In the genomic region with DNA sequence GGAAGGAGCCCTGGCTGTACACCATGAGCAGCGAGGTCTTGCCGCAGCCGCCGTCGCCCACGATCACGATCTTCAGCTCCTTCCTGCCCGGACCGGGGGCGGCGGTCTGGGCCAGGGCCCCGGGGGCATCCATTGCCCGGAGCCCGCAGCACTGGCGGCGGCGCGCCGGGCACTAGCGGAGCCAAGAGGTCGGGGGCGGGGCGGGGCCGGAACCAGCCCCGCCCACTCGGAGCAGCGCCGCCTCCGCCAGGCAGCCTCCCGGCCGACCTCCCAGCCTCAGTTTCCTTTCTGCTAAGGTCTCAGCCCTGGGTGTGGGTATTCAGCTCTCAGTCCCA, we compare ENCODE assay signal across 8 cellular contexts. TPM values are rescaled to one million over a fixed set of nuclear protein-coding genes. Genes with fewer than 3 reads are reported as not detected.
DNase-seq lines count a peak whose midpoint lies in the region; ATAC-seq and TF ChIP-seq lines count a peak whose summit lies in the region.

A gene with protein sequence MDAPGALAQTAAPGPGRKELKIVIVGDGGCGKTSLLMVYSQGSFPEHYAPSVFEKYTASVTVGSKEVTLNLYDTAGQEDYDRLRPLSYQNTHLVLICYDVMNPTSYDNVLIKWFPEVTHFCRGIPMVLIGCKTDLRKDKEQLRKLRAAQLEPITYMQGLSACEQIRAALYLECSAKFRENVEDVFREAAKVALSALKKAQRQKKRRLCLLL (minus strand): TSS at position 188 of the 335 bp plus-strand sequence. CDS start 55 bp downstream, at position 133.

- H3K9me3 ChIP-seq in esophagus muscularis mucosa, result no peaks in the 10 kb centered on the region

- peak within 1 kb of the TSS; percentile 81 to 86 (median 84) for H3K4me3 Mint-ChIP-seq in nephron

- H3K27me3 Mint-ChIP-seq in nephron (ENCODE audit: low read depth), result peaks cover 7% of the 10 kb centered on the region

- H3K36me3 Mint-ChIP-seq in nephron (ENCODE audit: low read depth), result peaks cover 14% of the 10 kb centered on the region

- no peaks in the 10 kb centered on the region for H3K27me3 ChIP-seq in esophagus muscularis mucosa

- H3K27ac ChIP-seq in esophagus muscularis mucosa (replicated peaks in 1 of 4), result peak within 1 kb of the TSS; percentile 97 to 100 (median 100)

- peak within 1 kb of the TSS; percentile 59 to 64 (median 60) for H3K4me3 ChIP-seq in esophagus muscularis mucosa

- WGBS in esophagus muscularis mucosa, result no CpG with 5 or more reads among the region's 31 CpGs

- peaks cover 0 to 12% (median 9%) of the 10 kb centered on the region in 4 donors for H3K36me3 ChIP-seq in esophagus muscularis mucosa

- intact Hi-C loops in esophagus muscularis mucosa (cut with DNase I), result no loop called here

- peaks cover 46% of the 10 kb centered on the region for H3K4me1 Mint-ChIP-seq in nephron

- no peak for TF ChIP-seq CTCF in esophagus muscularis mucosa (IDR thresholded peaks at IDR 0.05)
- no peak for TF ChIP-seq CTCF in nephron (IDR thresholded peaks at IDR 0.05; ENCODE audit: unreplicated experiment in 3 of 3)

- H3K9me3 Mint-ChIP-seq in nephron, result no peaks in the 10 kb centered on the region

- ATAC-seq in GM19372 (IDR thresholded peaks at IDR 0.05; ENCODE audit: low read depth, unreplicated experiment), result peak; percentile 25
- ATAC-seq in activated CD4-positive, CD25-positive, alpha-beta regulatory T cell treated with anti-CD3 and anti-CD28 coated beads, Interleukin-2, amount 50 U/mL, for 24 hours, result peak; percentile 9 to 15

- no peak for TF ChIP-seq POLR2A in esophagus muscularis mucosa (IDR thresholded peaks at IDR 0.05; ENCODE audit: low read depth)

- H3K27ac Mint-ChIP-seq in nephron, result peak within 1 kb of the TSS; percentile 86 to 95 (median 87)

- H3K4me1 ChIP-seq in esophagus muscularis mucosa, result peaks cover 61 to 74% (median 71%) of the 10 kb centered on the region in 4 donors

- DNase-seq in CD1c-positive myeloid dendritic cell (ENCODE audit: extremely low spot score) (peak; percentile 72), HT-29 (ENCODE audit: low spot score) (no peak), esophagus muscularis mucosa (ENCODE audit: extremely low spot score) (no peak), NAMALWA (ENCODE audit: low spot score) (no peak), GM19240 (ENCODE audit: insufficient read length, low spot score) (no peak)

- no peak for TF ChIP-seq EP300 in esophagus muscularis mucosa (IDR thresholded peaks at IDR 0.05)

RNA-seq across cellular contexts. Expression of the gene that starts here (rescaled TPM):
- 35.1 and 37.2 TPM in 2 replicates for total RNA-seq in HT-29 (2014; rRNA removed; shearing (Covaris generic))
- total RNA-seq in esophagus muscularis mucosa, result 10 to 100 TPM in 3 of 4 donors, 1 to 10 TPM in 1; 7.0 to 23.2 (median 15.9) TPM
